8 cellular contexts compared by ENCODE assay signal in genomic region chr12:32399045-32399372, GRCh38. TPM values are rescaled to one million over a fixed set of nuclear protein-coding genes. Genes with fewer than 3 reads are reported as not detected.
A peak's percentile ranks its signal among the peaks of the same experiment; 100 is the strongest.
DNase-seq lines count a peak whose midpoint lies in the region; ATAC-seq, FAIRE-seq and TF ChIP-seq lines count a peak whose summit lies in the region.

No MANE protein-coding gene starts in this region.

- H3K4me1 ChIP-seq in adipocyte (ENCODE audit: control insufficient read depth, insufficient read depth, low read length) (peaks cover 7% of the 10 kb centered on the region), right lobe of liver (peaks cover 0 to 22% (median 0%) of the 10 kb centered on the region in 4 donors), transverse colon (peaks cover 6 to 28% (median 17%) of the 10 kb centered on the region in 4 donors)

- DNase-seq in activated T-cell treated with anti-CD3 and anti-CD28 coated beads, Interleukin-2, amount 50 U/mL, for 4 hours: no peak
- DNase-seq in activated T-cell treated with anti-CD3 and anti-CD28 coated beads for 4 hours (no peak), adipocyte (ENCODE audit: low read depth) (no peak), right lobe of liver (no peak), transverse colon (peak; percentile 88), urothelium cell line (ENCODE audit: low spot score) (no peak), activated gamma-delta T cell treated with Interleukin-2 at 50 U/mL for 16 hours (no peak)

- no peak for FAIRE-seq in urothelium cell line (lab: Jason Lieb, UNC)

- ATAC-seq in activated T-cell treated with anti-CD3 and anti-CD28 coated beads, Interleukin-2, amount 50 U/mL, for 4 hours: no peak
- no peak for ATAC-seq in right lobe of liver
- ATAC-seq in GM21515 (IDR thresholded peaks at IDR 0.05; ENCODE audit: unreplicated experiment): no peak

- intact Hi-C loops in right lobe of liver (cut with DNase I) (no loop called here), transverse colon (cut with DNase I; ENCODE audit: low total_unique reads) (no loop called here)

- H3K27me3 ChIP-seq in adipocyte (replicated peaks; ENCODE audit: control insufficient read depth, insufficient read depth, low read length) (no peaks in the 10 kb centered on the region), right lobe of liver (no peaks in the 10 kb centered on the region), transverse colon (peaks cover 10% of the 10 kb centered on the region)

- TF ChIP-seq EP300 in transverse colon (IDR thresholded peaks at IDR 0.05; ENCODE audit: low read depth): peak; percentile 34

- H3K4me1 Mint-ChIP-seq in activated T-cell treated with anti-CD3 and anti-CD28 coated beads, Interleukin-2, amount 50 U/mL, for 4 hours (ENCODE audit: low read depth): peaks cover 11% of the 10 kb centered on the region

- H3K4me3 ChIP-seq in adipocyte (ENCODE audit: low read length) (peak overlapping the region; percentile 91), right lobe of liver (peak overlapping the region; percentile 82 to 91 (median 84)), transverse colon (peak overlapping the region in 3 of 4 donors; percentile 52 to 71 (median 68))

- H3K36me3 ChIP-seq in adipocyte (ENCODE audit: control insufficient read depth, insufficient read depth, low read length, severe bottlenecking) (no peaks in the 10 kb centered on the region), right lobe of liver (no peaks in the 10 kb centered on the region), transverse colon (no peaks in the 10 kb centered on the region)

- peaks cover 49% of the 10 kb centered on the region for H3K27me3 Mint-ChIP-seq in activated T-cell treated with anti-CD3 and anti-CD28 coated beads, Interleukin-2, amount 50 U/mL, for 4 hours (ENCODE audit: low read depth)

- 0% methylated on average over 1 of the region's 33 CpGs for WGBS in right lobe of liver (ENCODE audit: insufficient coverage, low coverage, low lambda C conversion rate, missing lambda C conversion rate)
- 2% methylated on average over 18 of the region's 33 CpGs; no CpG with 5 or more reads in 1 of the 2 donors for WGBS in transverse colon (ENCODE audit: low coverage in 1 of 2), 2 donors

- H3K27ac ChIP-seq in right lobe of liver (peak overlapping the region; percentile 59 to 73 (median 67)), transverse colon (peak overlapping the region; percentile 80 to 92 (median 89))

- no peaks in the 10 kb centered on the region for H3K36me3 Mint-ChIP-seq in activated T-cell treated with anti-CD3 and anti-CD28 coated beads, Interleukin-2, amount 50 U/mL, for 4 hours (ENCODE audit: insufficient read depth)

- no peak for TF ChIP-seq CTCF in right lobe of liver (IDR thresholded peaks at IDR 0.05)
- no peak for TF ChIP-seq CTCF in transverse colon (IDR thresholded peaks at IDR 0.05)

- no peaks in the 10 kb centered on the region for H3K9me3 ChIP-seq in adipocyte (ENCODE audit: control insufficient read depth, low read length)
- no peaks in the 10 kb centered on the region for H3K9me3 ChIP-seq in right lobe of liver
- H3K9me3 ChIP-seq in transverse colon: no peaks in the 10 kb centered on the region

- H3K4me3 Mint-ChIP-seq in activated T-cell treated with anti-CD3 and anti-CD28 coated beads, Interleukin-2, amount 50 U/mL, for 4 hours: peak overlapping the region; percentile 67

- peak overlapping the region; percentile 25 for H3K9ac ChIP-seq in adipocyte (ENCODE audit: low read length)

- in situ Hi-C loops in transverse colon (cut with MboI; ENCODE audit: low pct_ligation_motif_present in 1 of 4, low pct_unique_long_range_greater_than_20kb in 1 of 4, low sequenced_read_pairs in 3 of 4): no loop called here

- no peak for TF ChIP-seq POLR2A in right lobe of liver (IDR thresholded peaks at IDR 0.05)
- TF ChIP-seq POLR2A in transverse colon (IDR thresholded peaks at IDR 0.05): no peak

- no peaks in the 10 kb centered on the region for H3K9me3 Mint-ChIP-seq in activated T-cell treated with anti-CD3 and anti-CD28 coated beads, Interleukin-2, amount 50 U/mL, for 4 hours

RNA-seq across cellular contexts. Expression of gene FGD4, which starts 0.3 kb away (rescaled TPM):
- total RNA-seq in activated T-cell treated with anti-CD3 and anti-CD28 coated beads, Interleukin-2, amount 50 U/mL, for 4 hours: under 1 TPM; 0.16 to 0.33 (median 0.22) TPM
- total RNA-seq in right lobe of liver (10 to 100 TPM; 15.1 to 29.3 (median 20.3) TPM), transverse colon (100 to 1,000 TPM in 1 of 4 donors, 10 to 100 TPM in 3; 80.2 to 132 (median 98.2) TPM)

Comparison
In these comparisons a context has a peak if more than half of its experiments do, and no peak if none do; other contexts are left out.
1. RNA of gene FGD4, which starts 0.3 kb away (total RNA-seq): 80.2 to 132 TPM in transverse colon and 15.1 to 29.3 TPM in right lobe of liver; 0.16 to 0.33 TPM in activated T-cell treated with anti-CD3 and anti-CD28 coated beads, Interleukin-2, amount 50 U/mL, for 4 hours; every median in the first group is over 10 times any median in the second.
2. Peak in every context shown above with its lines, with median percentiles within 50 percentile points of each other: H3K4me3 ChIP-seq.